12 cellular contexts compared by ENCODE assay signal in the genomic region with DNA sequence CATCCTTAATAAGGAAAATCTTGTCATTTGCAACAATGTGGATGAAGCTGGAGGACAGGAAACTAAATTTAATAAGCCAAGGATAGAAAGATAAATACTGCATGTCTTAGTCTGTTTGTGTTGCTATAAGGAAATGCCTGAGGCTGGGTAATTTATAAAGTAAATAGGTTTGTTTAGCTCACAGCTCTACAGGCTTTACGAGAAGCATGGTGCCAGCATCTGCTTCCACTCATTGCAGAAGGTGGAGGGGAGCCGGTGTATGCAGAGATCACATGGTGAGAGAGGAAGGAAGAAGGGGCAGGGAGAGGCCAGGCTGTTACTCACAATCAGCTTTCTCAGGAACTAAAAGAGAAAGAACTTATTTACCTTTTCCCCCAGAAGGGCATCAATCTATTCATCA.
DNase-seq lines count a peak whose midpoint lies in the region; ATAC-seq and TF ChIP-seq lines count a peak whose summit lies in the region.
"Had no signal": no experiment of that assay in that cellular context is flagged by ENCODE, and none has a peak within 500 bp of the region (broad histone marks: within the 10 kb centered on the region; RNA-seq: fewer than 3 reads in every experiment).

No MANE protein-coding gene starts in this region.

- TF ChIP-seq CTCF in C4-2B (conservative IDR thresholded peaks at IDR 0.05) (no peak), GM23338 (conservative IDR thresholded peaks at IDR 0.05; ENCODE audit: low read depth in 2 of 2) (no peak)

- WGBS in aorta, 2 donors, result 15 to 20% methylated on average over 2 of the region's 2 CpGs

- H3K27me3 ChIP-seq in GM23338 (ENCODE audit: insufficient read depth), result no peaks in the 10 kb centered on the region
- no peaks in the 10 kb centered on the region for H3K27me3 ChIP-seq in aorta (ENCODE audit: control insufficient read depth in 1 of 2, insufficient read depth in 2 of 2, low read length in 1 of 2)
- H3K27me3 ChIP-seq: stomach had no signal

- H3K79me2 ChIP-seq in GM23338 (replicated peaks; ENCODE audit: insufficient read depth), result no peaks in the 10 kb centered on the region

- ATAC-seq in GM23338 (no peak), GM18519 (IDR thresholded peaks at IDR 0.05; ENCODE audit: low FRiP score, unreplicated experiment) (no peak), aorta (ENCODE audit: low FRiP score) (no peak), GM18907 (IDR thresholded peaks at IDR 0.05; ENCODE audit: unreplicated experiment) (no peak)

- H3K27ac Mint-ChIP-seq in GM23338, result no peak overlapping the region
- H3K27ac Mint-ChIP-seq: memory B cell had no signal

- no peak overlapping the region for H3K4me2 ChIP-seq in GM23338

- H3K9me3 Mint-ChIP-seq in GM23338, result peaks cover 13% of the 10 kb centered on the region; the same call in 2 of the 3 replicates
- H3K9me3 Mint-ChIP-seq: memory B cell had no signal

- no peaks in the 10 kb centered on the region for H3K9me3 ChIP-seq in aorta (ENCODE audit: control insufficient read depth, low read length)

- no peaks in the 10 kb centered on the region; the same call in 1 of the 2 replicates for H3K9me2 ChIP-seq in GM23338 (ENCODE audit: insufficient read depth)

- H3K27ac ChIP-seq in C4-2B, result peak overlapping the region; percentile 59; the same call in 1 of the 2 replicates
- no peak overlapping the region for H3K27ac ChIP-seq in GM23338 (ENCODE audit: low read depth)
- no peak overlapping the region for H3K27ac ChIP-seq in aorta (ENCODE audit: low read depth in 1 of 2, low read length in 2 of 2)
- H3K27ac ChIP-seq: stomach had no signal

- intact Hi-C loops in aorta (cut with DNase I), result no loop called here

- H3K4me1 Mint-ChIP-seq in GM23338, result peaks cover 21% of the 10 kb centered on the region
- H3K4me1 Mint-ChIP-seq: memory B cell had no signal

- H3K4me1 ChIP-seq in GM23338 (ENCODE audit: insufficient read depth) (peaks cover 20% of the 10 kb centered on the region), aorta (ENCODE audit: control insufficient read depth in 1 of 2, insufficient read depth in 2 of 2, low read length in 2 of 2) (no peaks in the 10 kb centered on the region)

- peak overlapping the region; percentile 67; the same call in 1 of the 2 replicates for H2AFZ ChIP-seq in GM23338

- no peak overlapping the region for H3K4me3 Mint-ChIP-seq in GM23338
- H3K4me3 Mint-ChIP-seq: memory B cell had no signal

- H3K36me3 ChIP-seq in GM23338 (ENCODE audit: insufficient read depth) (no peaks in the 10 kb centered on the region), aorta (ENCODE audit: control insufficient read depth in 1 of 2, insufficient read depth in 2 of 2, low read length in 1 of 2) (no peaks in the 10 kb centered on the region)
- H3K36me3 ChIP-seq: stomach had no signal

- H3F3A ChIP-seq in GM23338 (replicated peaks; ENCODE audit: low read depth), result no peaks in the 10 kb centered on the region

- DNase-seq in GM23338 (ENCODE audit: low spot score), result no peak
- DNase-seq in UCSD-AML1 (lab: John Stamatoyannopoulos, UW; ENCODE audit: unreplicated experiment), result peak; percentile 16
- DNase-seq in left kidney (ENCODE audit: low read depth, low spot score), result peak; percentile 49
- DNase-seq in aorta, result no peak
- DNase-seq: effector CD4-positive, alpha-beta T cell; posterior cingulate gyrus; stimulated activated CD4-positive, alpha-beta T cell treated with anti-CD3 and anti-CD28 coated beads, Interleukin-4, amount 100 ng/mL, for 1 hour; stomach had no signal

- peaks cover 3% of the 10 kb centered on the region; the same call in 2 of the 3 replicates for H3K36me3 Mint-ChIP-seq in GM23338 (ENCODE audit: low read depth)
- H3K36me3 Mint-ChIP-seq: memory B cell had no signal

- no peaks in the 10 kb centered on the region for H4K20me1 ChIP-seq in GM23338 (replicated peaks; ENCODE audit: insufficient read depth)

- H3K4me3 ChIP-seq in GM23338, result no peak overlapping the region
- no peak overlapping the region for H3K4me3 ChIP-seq in aorta (ENCODE audit: low read length in 2 of 2)
- H3K4me3 ChIP-seq: stomach had no signal

- no peaks in the 10 kb centered on the region for H3K27me3 Mint-ChIP-seq in GM23338 (ENCODE audit: insufficient read depth, low read depth, poor library complexity)

TF ChIP-seq in GM23338, 12 proteins besides CTCF, POLR2A, EP300 and RAD21 (continues in another document):
- TF ChIP-seq ZNF114 (CRISPR knock-in tag; IDR thresholded peaks at IDR 0.05), result no peak
- no peak for TF ChIP-seq NANOG (IDR thresholded peaks at IDR 0.05; ENCODE audit: borderline replicate concordance)
- no peak for TF ChIP-seq ZNF331 (CRISPR knock-in tag; IDR thresholded peaks at IDR 0.05; ENCODE audit: low read depth)
- no peak for TF ChIP-seq CREB1 (CRISPR knock-in tag; IDR thresholded peaks at IDR 0.05; ENCODE audit: low read depth)
- TF ChIP-seq REST (IDR thresholded peaks at IDR 0.05; ENCODE audit: unreplicated experiment), result no peak
- no peak for TF ChIP-seq STAT1 (IDR thresholded peaks at IDR 0.05; ENCODE audit: unreplicated experiment)
- no peak for TF ChIP-seq JUNB (IDR thresholded peaks at IDR 0.05; ENCODE audit: unreplicated experiment)
- TF ChIP-seq EZH2 (IDR thresholded peaks at IDR 0.05; ENCODE audit: low read depth, unreplicated experiment), result no peak
- TF ChIP-seq POLR2AphosphoS5 (IDR thresholded peaks at IDR 0.05; ENCODE audit: low read depth), result no peak
- no peak for TF ChIP-seq EZH2phosphoT487 (IDR thresholded peaks at IDR 0.05; ENCODE audit: unreplicated experiment)

Comparison
In these comparisons a context has a peak if more than half of its experiments do, and no peak if none do; other contexts are left out.
1. DNase-seq: peak in UCSD-AML1 (single experiment) and left kidney (single experiment); none in GM23338 (single experiment) and aorta (0 of 2).